8 cellular contexts compared by ENCODE assay signal in genomic region chr13:43316997-43317396, GRCh38.
DNase-seq lines count a peak whose midpoint lies in the region; ATAC-seq and TF ChIP-seq lines count a peak whose summit lies in the region.

No MANE protein-coding gene starts in this region.

- peak overlapping the region; percentile 87 for H3K27ac Mint-ChIP-seq in osteocyte (ENCODE audit: unreplicated experiment)

- H3K4me1 ChIP-seq in esophagus muscularis mucosa, result peaks cover 11 to 37% (median 29%) of the 10 kb centered on the region in 4 donors

- H3K4me1 Mint-ChIP-seq in osteocyte (ENCODE audit: unreplicated experiment), result peaks cover 31% of the 10 kb centered on the region

- peaks cover 2% of the 10 kb centered on the region for H3K36me3 Mint-ChIP-seq in osteocyte (ENCODE audit: unreplicated experiment)

- no peak for TF ChIP-seq POLR2A in esophagus muscularis mucosa (IDR thresholded peaks at IDR 0.05; ENCODE audit: low read depth)

- H3K4me3 ChIP-seq in esophagus muscularis mucosa, result peak overlapping the region; percentile 16 to 41 (median 27)

- WGBS in esophagus muscularis mucosa, result 14% methylated on average over 4 of the region's 4 CpGs

- no peak for TF ChIP-seq EP300 in esophagus muscularis mucosa (IDR thresholded peaks at IDR 0.05)

- peak overlapping the region; percentile 17 to 70 (median 50) for H3K27ac ChIP-seq in esophagus muscularis mucosa (replicated peaks in 1 of 4)

- no peaks in the 10 kb centered on the region for H3K9me3 Mint-ChIP-seq in osteocyte (ENCODE audit: unreplicated experiment)

- ATAC-seq in GM21576 (IDR thresholded peaks at IDR 0.05; ENCODE audit: unreplicated experiment) (no peak), HG02973 (IDR thresholded peaks at IDR 0.05; ENCODE audit: unreplicated experiment) (no peak)

- no peaks in the 10 kb centered on the region for H3K27me3 Mint-ChIP-seq in osteocyte (ENCODE audit: unreplicated experiment)

- H3K36me3 ChIP-seq in esophagus muscularis mucosa, result peaks cover 0 to 12% (median 2%) of the 10 kb centered on the region in 4 donors

- H3K27me3 ChIP-seq in esophagus muscularis mucosa, result no peaks in the 10 kb centered on the region

- peak; percentile 52 for DNase-seq in GM04504 (ENCODE audit: low read depth)
- DNase-seq in NCI-H446 (lab: John Stamatoyannopoulos, UW), result peak; percentile 72 to 91
- DNase-seq in esophagus muscularis mucosa (ENCODE audit: extremely low spot score), result no peak
- peak; percentile 85 for DNase-seq in osteocyte (ENCODE audit: extremely low spot score, unreplicated experiment)
- no peak for DNase-seq in GM19238 (ENCODE audit: insufficient read length, low spot score)
- DNase-seq in OCI-M2 (lab: John Stamatoyannopoulos, UW; ENCODE audit: unreplicated experiment), result no peak

- H3K9me3 ChIP-seq in esophagus muscularis mucosa, result no peaks in the 10 kb centered on the region

- TF ChIP-seq CTCF in esophagus muscularis mucosa (IDR thresholded peaks at IDR 0.05), result no peak
- no peak for TF ChIP-seq CTCF in osteocyte (IDR thresholded peaks at IDR 0.05)

- peak overlapping the region; percentile 64 for H3K4me3 Mint-ChIP-seq in osteocyte (ENCODE audit: unreplicated experiment)

- intact Hi-C loops in esophagus muscularis mucosa (cut with DNase I), result no loop called here

Comparison
In these comparisons a context has a peak if more than half of its experiments do, and no peak if none do; other contexts are left out.
1. DNase-seq: peak in GM04504 (single experiment), NCI-H446 (2 of 2) and osteocyte (single experiment); none in esophagus muscularis mucosa (single experiment), GM19238 (single experiment) and OCI-M2 (single experiment).